Comparison of ENCODE assay signal across 8 cellular contexts in the genomic region with DNA sequence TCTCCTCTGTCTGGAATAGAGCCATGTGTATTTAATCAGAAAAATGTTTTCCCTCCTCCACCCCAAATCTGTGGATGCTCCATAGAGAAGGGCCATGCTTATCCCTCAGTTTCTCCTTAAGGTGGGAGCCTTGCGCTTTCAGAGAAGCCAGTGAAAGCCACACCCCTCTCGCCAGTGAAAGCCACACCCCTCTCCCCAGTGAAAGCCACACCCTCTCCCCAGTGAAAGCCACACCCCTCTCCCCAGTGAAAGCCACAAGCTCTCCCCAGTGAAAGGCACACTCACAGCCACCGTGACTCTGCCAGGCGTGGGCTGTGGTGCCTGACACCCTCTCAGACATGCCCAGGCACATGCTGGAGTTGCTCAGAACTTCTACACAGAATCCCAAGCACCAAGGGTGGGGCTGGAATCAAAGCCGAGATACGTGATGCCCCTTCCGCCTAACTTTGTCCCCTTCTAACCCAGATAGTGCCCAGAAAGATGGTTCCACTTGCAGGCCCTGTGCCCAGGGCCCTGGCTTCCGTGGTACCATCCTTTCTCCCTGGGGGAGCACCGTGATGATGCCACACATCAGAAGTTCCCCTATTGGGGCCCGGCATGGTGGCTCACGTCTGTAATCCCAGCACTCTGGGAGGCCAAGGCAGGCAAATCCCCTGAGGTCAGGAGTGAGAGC. TPM values are rescaled to one million over a fixed set of nuclear protein-coding genes. Genes with fewer than 3 reads are reported as not detected.
A peak's percentile ranks its signal among the peaks of the same experiment; 100 is the strongest.
DNase-seq lines count a peak whose midpoint lies in the region; ATAC-seq, FAIRE-seq and TF ChIP-seq lines count a peak whose summit lies in the region.

No MANE protein-coding gene starts in this region.

- no peaks in the 10 kb centered on the region for H3K9me3 ChIP-seq in DOHH2 (ENCODE audit: control insufficient read depth, insufficient read depth, low read length)

- FAIRE-seq in RCC 7860 (lab: Jason Lieb, UNC): peak; percentile 4

- no peaks in the 10 kb centered on the region for H3K27me3 ChIP-seq in DOHH2 (ENCODE audit: control insufficient read depth, low read length)

- POLR2A ChIA-PET in HEK293T (lab: Yijun Ruan, JAX): interaction anchor here (0.6 to 1.2 kb wide), 2 partner anchors 9 to 176 kb away, joined by 3 read pairs; no protein-coding TSS in a partner anchor

- H3K27me3 Mint-ChIP-seq in activated T-helper 17 cell treated with anti-CD3 and anti-CD28 coated beads, Interleukin-2, amount 50 U/mL, for 72 hours: no peaks in the 10 kb centered on the region

- DNase-seq in HEK293T (ENCODE audit: extremely low spot score): peak; percentile 59
- DNase-seq in RCC 7860 (ENCODE audit: low spot score): peak; percentile 44
- DNase-seq in left cardiac atrium: peak; percentile 66
- peak; percentile 61 to 67 (median 61) for DNase-seq in stimulated activated CD4-positive, alpha-beta T cell treated with anti-CD3 and anti-CD28 coated beads, TNF-alpha, amount 100 ng/mL, for 1 hour (ENCODE audit: low read depth in 3 of 3, low spot score in 1 of 3)
- no peak for DNase-seq in Ammon's horn (ENCODE audit: low spot score)

- H3K9me2 ChIP-seq in DOHH2 (replicated peaks; ENCODE audit: control insufficient read depth, low read length): no peaks in the 10 kb centered on the region

- H3K4me1 Mint-ChIP-seq in activated T-helper 17 cell treated with anti-CD3 and anti-CD28 coated beads, Interleukin-2, amount 50 U/mL, for 72 hours: peaks cover 31% of the 10 kb centered on the region

- H3K79me2 ChIP-seq in DOHH2 (ENCODE audit: control insufficient read depth, low read length): no peaks in the 10 kb centered on the region

- H3F3A ChIP-seq in DOHH2 (ENCODE audit: control insufficient read depth, insufficient read depth): no peaks in the 10 kb centered on the region

- H3K27ac Mint-ChIP-seq in activated T-helper 17 cell treated with anti-CD3 and anti-CD28 coated beads, Interleukin-2, amount 50 U/mL, for 72 hours: peak overlapping the region; percentile 91

- H3K4me3 ChIP-seq in DOHH2 (ENCODE audit: low read length): peak overlapping the region; percentile 29

- intact Hi-C loops in left cardiac atrium (cut with DNase I): no loop called here

- H3K4me2 ChIP-seq in DOHH2 (ENCODE audit: low read length): peak overlapping the region; percentile 60

- CTCF ChIA-PET in HEK293T (lab: Yijun Ruan, JAX): interaction anchor here (0.6 to 2.0 kb wide), 8 partner anchors 10 to 59 kb away, joined by 3 to 6 read pairs (median 3); no protein-coding TSS in a partner anchor

- H3K36me3 ChIP-seq in DOHH2 (ENCODE audit: control insufficient read depth, low read length): no peaks in the 10 kb centered on the region

- H3K4me3 Mint-ChIP-seq in activated T-helper 17 cell treated with anti-CD3 and anti-CD28 coated beads, Interleukin-2, amount 50 U/mL, for 72 hours: peak overlapping the region; percentile 67

- TF ChIP-seq CTCF in DOHH2 (IDR thresholded peaks at IDR 0.05; ENCODE audit: low read depth, low read length, poor library complexity, severe bottlenecking): no peak

- H3K9me3 Mint-ChIP-seq in activated T-helper 17 cell treated with anti-CD3 and anti-CD28 coated beads, Interleukin-2, amount 50 U/mL, for 72 hours: no peaks in the 10 kb centered on the region

- peak; percentile 88 for ATAC-seq in activated T-helper 17 cell treated with anti-CD3 and anti-CD28 coated beads, Interleukin-2, amount 50 U/mL, for 72 hours (replicated peaks)
- ATAC-seq in left cardiac atrium: peak; percentile 70 to 75
- ATAC-seq in GM19463 (IDR thresholded peaks at IDR 0.05; ENCODE audit: unreplicated experiment): no peak

- H3K36me3 Mint-ChIP-seq in activated T-helper 17 cell treated with anti-CD3 and anti-CD28 coated beads, Interleukin-2, amount 50 U/mL, for 72 hours (ENCODE audit: low read depth): no peaks in the 10 kb centered on the region

- no peak overlapping the region for H3K27ac ChIP-seq in DOHH2 (ENCODE audit: low read depth, low read length)

- H4K20me1 ChIP-seq in DOHH2 (ENCODE audit: control insufficient read depth, insufficient read depth, low read depth, low read length): no peaks in the 10 kb centered on the region

- H3K4me1 ChIP-seq in DOHH2 (ENCODE audit: control insufficient read depth, low read length): peaks cover 13% of the 10 kb centered on the region

TF ChIP-seq in HEK293T, 16 proteins besides CTCF, POLR2A, EP300 and RAD21:
- TF ChIP-seq ZNF384 (IDR thresholded peaks at IDR 0.05) (no peak), TARDBP (IDR thresholded peaks at IDR 0.05) (no peak), L3MBTL2 (conservative IDR thresholded peaks at IDR 0.05) (no peak), SP1 (IDR thresholded peaks at IDR 0.05) (no peak), FOXK2 (IDR thresholded peaks at IDR 0.05) (no peak), FOXM1 (IDR thresholded peaks at IDR 0.05; ENCODE audit: borderline replicate concordance) (no peak), NFRKB (IDR thresholded peaks at IDR 0.05) (no peak), HDGF (IDR thresholded peaks at IDR 0.05; ENCODE audit: borderline replicate concordance) (no peak), ARNT (IDR thresholded peaks at IDR 0.05) (no peak)
- TF ChIP-seq, protein P1, sequence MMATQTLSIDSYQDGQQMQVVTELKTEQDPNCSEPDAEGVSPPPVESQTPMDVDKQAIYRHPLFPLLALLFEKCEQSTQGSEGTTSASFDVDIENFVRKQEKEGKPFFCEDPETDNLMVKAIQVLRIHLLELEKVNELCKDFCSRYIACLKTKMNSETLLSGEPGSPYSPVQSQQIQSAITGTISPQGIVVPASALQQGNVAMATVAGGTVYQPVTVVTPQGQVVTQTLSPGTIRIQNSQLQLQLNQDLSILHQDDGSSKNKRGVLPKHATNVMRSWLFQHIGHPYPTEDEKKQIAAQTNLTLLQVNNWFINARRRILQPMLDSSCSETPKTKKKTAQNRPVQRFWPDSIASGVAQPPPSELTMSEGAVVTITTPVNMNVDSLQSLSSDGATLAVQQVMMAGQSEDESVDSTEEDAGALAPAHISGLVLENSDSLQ (IDR thresholded peaks at IDR 0.05): no peak

RNA-seq across cellular contexts. Expression of a gene that starts 16.5 kb away (rescaled TPM):
- 10 to 100 TPM; 15.1 to 19.9 TPM for total RNA-seq in activated T-helper 17 cell treated with anti-CD3 and anti-CD28 coated beads, Interleukin-2, amount 50 U/mL, for 72 hours
- 10 to 100 TPM; 15.3 to 19.1 TPM for total RNA-seq in left cardiac atrium
